27 cellular contexts compared by ENCODE assay signal in genomic region chr12:45166056-45166455, GRCh38. TPM values are rescaled to one million over a fixed set of nuclear protein-coding genes. Genes with fewer than 3 reads are reported as not detected.
DNase-seq lines count a peak whose midpoint lies in the region; ATAC-seq and TF ChIP-seq lines count a peak whose summit lies in the region.
"Had no signal": no experiment of that assay in that cellular context is flagged by ENCODE, and none has a peak within 500 bp of the region (broad histone marks: within the 10 kb centered on the region; RNA-seq: fewer than 3 reads in every experiment).

No MANE protein-coding gene starts in this region.

- intact Hi-C loops in psoas muscle (cut with DNase I), result no loop called here

- H3K9me3 Mint-ChIP-seq in activated T-cell treated with anti-CD3 and anti-CD28 coated beads, Interleukin-2, amount 50 U/mL, for 24 hours, result peaks cover 19% of the 10 kb centered on the region

- no peak overlapping the region for H3K27ac Mint-ChIP-seq in activated T-cell treated with anti-CD3 and anti-CD28 coated beads, Interleukin-2, amount 50 U/mL, for 24 hours
- H3K27ac Mint-ChIP-seq: activated CD8-positive, alpha-beta memory T cell treated with anti-CD3 and anti-CD28 coated beads, Interleukin-2, amount 10 ng/mL, durations not matched to agents 7 days and 5 days; CD8-positive, alpha-beta memory T cell; T-helper 17 cell had no signal

- no peak overlapping the region for H3K4me3 Mint-ChIP-seq in activated T-cell treated with anti-CD3 and anti-CD28 coated beads, Interleukin-2, amount 50 U/mL, for 24 hours
- H3K4me3 Mint-ChIP-seq: activated CD8-positive, alpha-beta memory T cell treated with anti-CD3 and anti-CD28 coated beads, Interleukin-2, amount 10 ng/mL, durations not matched to agents 7 days and 5 days; CD8-positive, alpha-beta memory T cell; neural crest cell; T-helper 17 cell had no signal

- H3K4me1 Mint-ChIP-seq in activated T-cell treated with anti-CD3 and anti-CD28 coated beads, Interleukin-2, amount 50 U/mL, for 24 hours (ENCODE audit: low read depth), result no peaks in the 10 kb centered on the region
- H3K4me1 Mint-ChIP-seq: activated CD8-positive, alpha-beta memory T cell treated with anti-CD3 and anti-CD28 coated beads, Interleukin-2, amount 10 ng/mL, durations not matched to agents 7 days and 5 days; CD8-positive, alpha-beta memory T cell; neural crest cell had no signal

- peak overlapping the region; percentile 78 for H3K27ac ChIP-seq in psoas muscle
- H3K27ac ChIP-seq: brain microvascular endothelial cell, ovary, PC-9, testis had no signal

- peaks cover 30% of the 10 kb centered on the region for H3K4me1 ChIP-seq in psoas muscle

- no peaks in the 10 kb centered on the region for H3K27me3 ChIP-seq in psoas muscle (ENCODE audit: insufficient read depth in 3 of 3, low read length in 2 of 3)
- H3K27me3 ChIP-seq: brain microvascular endothelial cell, ovary, testis had no signal

- H3K36me3 ChIP-seq in psoas muscle (ENCODE audit: insufficient read depth in 1 of 2, low read depth in 1 of 2), result no peaks in the 10 kb centered on the region
- H3K36me3 ChIP-seq: brain microvascular endothelial cell, ovary had no signal

- peaks cover 20% of the 10 kb centered on the region for H3K27me3 Mint-ChIP-seq in activated T-cell treated with anti-CD3 and anti-CD28 coated beads, Interleukin-2, amount 50 U/mL, for 24 hours

- ATAC-seq in psoas muscle (peak; percentile 82 to 89 (median 88)), HG03521 (IDR thresholded peaks at IDR 0.05; ENCODE audit: unreplicated experiment) (no peak)
- ATAC-seq: activated CD4-positive, CD25-positive, alpha-beta regulatory T cell treated with anti-CD3 and anti-CD28 coated beads, Interleukin-2, amount 50 U/mL, for 24 hours; activated CD8-positive, alpha-beta memory T cell treated with anti-CD3 and anti-CD28 coated beads, Interleukin-2, amount 10 ng/mL, durations not matched to agents 7 days and 5 days; stimulated activated naive CD8-positive, alpha-beta T cell treated with anti-CD3 and anti-CD28 coated beads, Interleukin-15, Interleukin-2, amounts not matched to agents 100 U/mL and 50 U/mL, for 24 hours; T-helper 17 cell had no signal

- TF ChIP-seq CTCF in fibroblast of mammary gland (conservative IDR thresholded peaks at IDR 0.05; ENCODE audit: control insufficient read depth, insufficient read depth, low read depth, low read length), result no peak
- no peak for TF ChIP-seq CTCF in psoas muscle (IDR thresholded peaks at IDR 0.05)

- no peak overlapping the region for H3K4me3 ChIP-seq in fibroblast of mammary gland (ENCODE audit: control insufficient read depth, low read depth, low read length)
- no peak overlapping the region for H3K4me3 ChIP-seq in psoas muscle
- H3K4me3 ChIP-seq: ovary, PC-9, testis had no signal

- H3K9me3 ChIP-seq in psoas muscle, result no peaks in the 10 kb centered on the region
- H3K9me3 ChIP-seq: ovary, testis had no signal

- H3K36me3 Mint-ChIP-seq in activated T-cell treated with anti-CD3 and anti-CD28 coated beads, Interleukin-2, amount 50 U/mL, for 24 hours (ENCODE audit: low read depth), result no peaks in the 10 kb centered on the region
- H3K36me3 Mint-ChIP-seq: activated CD8-positive, alpha-beta memory T cell treated with anti-CD3 and anti-CD28 coated beads, Interleukin-2, amount 10 ng/mL, durations not matched to agents 7 days and 5 days had no signal

- peak; percentile 10 for DNase-seq in AG08395 (ENCODE audit: low spot score)
- peak; percentile 29 for DNase-seq in GM04503 (ENCODE audit: low read depth)
- peak; percentile 19 for DNase-seq in fibroblast of mammary gland (ENCODE audit: low read depth)
- DNase-seq in psoas muscle, result no peak
- no peak for DNase-seq in activated T-cell treated with anti-CD3 and anti-CD28 coated beads, Interleukin-2, amount 50 U/mL, for 24 hours
- DNase-seq in NOMO-1 treated with dmso at 0.1 percent for 144 hours (lab: John Stamatoyannopoulos, UW; ENCODE audit: unreplicated experiment), result no peak
- DNase-seq: activated CD4-positive, alpha-beta T cell treated with anti-CD3 and anti-CD28 coated beads, Interleukin-2, amount 50 U/mL, for 4 hours; activated CD8-positive, alpha-beta memory T cell treated with anti-CD3 and anti-CD28 coated beads, Interleukin-2, amount 10 ng/mL, durations not matched to agents 7 days and 5 days; activated gamma-delta T cell treated with Interleukin-2 at 50 U/mL for 16 hours; activated T-cell treated with anti-CD3 and anti-CD28 coated beads, Interleukin-2, amount 50 U/mL, for 48 hours; brain microvascular endothelial cell; CD8-positive, alpha-beta memory T cell; DMS 273 treated with DMSO at 0.1 percent for 48 hours; EL; glutamatergic neuron; NCI-H1417; NCI-H2029 treated with DMSO at 0.1 percent for 48 hours; NCI-H526; ovary; PC-9; stimulated activated CD4-positive, alpha-beta T cell treated with anti-CD3 and anti-CD28 coated beads, Interleukin-1b, Interleukin-23, amount 100 ng/mL, for 48 hours; stimulated activated naive CD8-positive, alpha-beta T cell treated with anti-CD3 and anti-CD28 coated beads, Interleukin-15, Interleukin-2, amounts not matched to agents 100 U/mL and 50 U/mL, for 24 hours; T-helper 17 cell; testis had no signal

RNA-seq across cellular contexts. Expression of gene ANO6, which starts 49.8 kb away (rescaled TPM):
- 100 to 1,000 TPM in 1 of 4 donors, 10 to 100 TPM in 3; 51.5 to 121 (median 65.5) TPM for total RNA-seq in psoas muscle
- polyA plus RNA-seq in psoas muscle, result 10 to 100 TPM; 25.6 to 36.9 (median 26.1) TPM

Comparison
In these comparisons a context has a peak if more than half of its experiments do, and no peak if none do; other contexts are left out.
1. DNase-seq: peak in AG08395 (single experiment), GM04503 (single experiment) and fibroblast of mammary gland (single experiment); none in psoas muscle (0 of 2), activated T-cell treated with anti-CD3 and anti-CD28 coated beads, Interleukin-2, amount 50 U/mL, for 24 hours (single experiment) and NOMO-1 treated with dmso at 0.1 percent for 144 hours (single experiment).